1 cellular context compared by ENCODE assay signal in the genomic region with DNA sequence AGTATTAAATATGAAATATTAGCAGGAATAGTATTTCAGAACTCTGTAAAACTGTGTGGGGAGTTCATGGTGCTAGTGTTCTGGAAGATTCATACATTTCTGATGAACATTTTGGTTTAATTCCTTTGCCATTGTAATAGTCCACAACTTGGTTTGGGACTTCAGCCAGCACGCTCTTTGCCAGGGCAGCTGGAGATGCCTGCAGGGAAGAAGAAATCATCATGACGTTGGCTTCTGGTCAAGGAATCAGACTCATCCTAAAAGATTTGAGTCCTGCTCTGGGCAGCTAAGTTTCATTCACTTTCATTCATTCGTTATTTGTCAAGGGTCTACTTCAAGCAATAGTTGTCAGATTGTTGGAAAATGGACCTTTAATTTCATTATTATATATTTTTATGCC.
TF ChIP-seq lines count a peak whose summit lies in the region.

No MANE protein-coding gene starts in this region.

TF ChIP-seq in IMR-90, 13 proteins besides CTCF, POLR2A, EP300 and RAD21 (continued from another document):
- TF ChIP-seq CEBPB (IDR thresholded peaks at IDR 0.05; ENCODE audit: low read depth, low read length) (no peak), RFX5 (IDR thresholded peaks at IDR 0.05; ENCODE audit: low read depth, low read length) (no peak), MAZ (IDR thresholded peaks at IDR 0.05; ENCODE audit: borderline replicate concordance, low read depth, low read length) (no peak), MAFK (IDR thresholded peaks at IDR 0.05; ENCODE audit: low read depth, low read length) (no peak), BHLHE40 (IDR thresholded peaks at IDR 0.05; ENCODE audit: low read depth, low read length) (no peak)
- TF ChIP-seq, protein P1, sequence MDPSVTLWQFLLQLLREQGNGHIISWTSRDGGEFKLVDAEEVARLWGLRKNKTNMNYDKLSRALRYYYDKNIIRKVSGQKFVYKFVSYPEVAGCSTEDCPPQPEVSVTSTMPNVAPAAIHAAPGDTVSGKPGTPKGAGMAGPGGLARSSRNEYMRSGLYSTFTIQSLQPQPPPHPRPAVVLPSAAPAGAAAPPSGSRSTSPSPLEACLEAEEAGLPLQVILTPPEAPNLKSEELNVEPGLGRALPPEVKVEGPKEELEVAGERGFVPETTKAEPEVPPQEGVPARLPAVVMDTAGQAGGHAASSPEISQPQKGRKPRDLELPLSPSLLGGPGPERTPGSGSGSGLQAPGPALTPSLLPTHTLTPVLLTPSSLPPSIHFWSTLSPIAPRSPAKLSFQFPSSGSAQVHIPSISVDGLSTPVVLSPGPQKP (IDR thresholded peaks at IDR 0.05; ENCODE audit: borderline replicate concordance, low read depth, low read length) = no peak
TF ChIP-seq in IMR-90: peak in this region for 0.
